ENCODE assay signal across 8 cellular contexts in genomic region chr3:107928084-107928445, GRCh38.
DNase-seq lines count a peak whose midpoint lies in the region; ATAC-seq and TF ChIP-seq lines count a peak whose summit lies in the region.

No MANE protein-coding gene starts in this region.

- peak overlapping the region; percentile 39 to 64 (median 48) for H3K4me3 ChIP-seq in Peyer's patch
- H3K4me3 ChIP-seq in liver (ENCODE audit: low read depth in 1 of 3, low read length in 3 of 3), result peak overlapping the region in 2 of 3 donors; percentile 12 to 42
- peak overlapping the region; percentile 67 to 81 (median 77) for H3K4me3 ChIP-seq in subcutaneous abdominal adipose tissue (ENCODE audit: low read depth in 1 of 5, low read length in 5 of 5)

- H3K36me3 ChIP-seq in Peyer's patch (no peaks in the 10 kb centered on the region), liver (ENCODE audit: control insufficient read depth in 4 of 4, insufficient read depth in 3 of 4, low read depth in 1 of 4, low read length in 3 of 4) (no peaks in the 10 kb centered on the region), subcutaneous abdominal adipose tissue (ENCODE audit: control insufficient read depth in 5 of 5, insufficient read depth in 5 of 5, low read length in 5 of 5) (no peaks in the 10 kb centered on the region)

- TF ChIP-seq CTCF in Peyer's patch (IDR thresholded peaks at IDR 0.05) (no peak), liver (IDR thresholded peaks at IDR 0.05; ENCODE audit: low read depth, low read length, missing input control) (no peak)

- H3K4me1 ChIP-seq in Peyer's patch, result peaks cover 0 to 6% (median 0%) of the 10 kb centered on the region in 4 donors
- H3K4me1 ChIP-seq in liver (ENCODE audit: control insufficient read depth in 4 of 4, insufficient read depth in 4 of 4, low read length in 3 of 4), result peaks cover 0 to 10% (median 5%) of the 10 kb centered on the region in 4 donors
- peaks cover 0 to 16% (median 14%) of the 10 kb centered on the region in 5 donors for H3K4me1 ChIP-seq in subcutaneous abdominal adipose tissue (ENCODE audit: control insufficient read depth in 5 of 5, insufficient read depth in 5 of 5, low read length in 5 of 5)

- no peak for TF ChIP-seq RAD21 in liver (IDR thresholded peaks at IDR 0.05)

- no peak overlapping the region for H3K27ac ChIP-seq in Peyer's patch
- peak overlapping the region; percentile 93 for H3K27ac ChIP-seq in cingulate gyrus (ENCODE audit: low read depth, low read length)
- no peak overlapping the region for H3K27ac ChIP-seq in liver (ENCODE audit: low read depth in 1 of 2, low read length in 2 of 2)
- H3K27ac ChIP-seq in subcutaneous abdominal adipose tissue (ENCODE audit: low read depth, low read length), result no peak overlapping the region

- 9% methylated on average over 8 of the region's 8 CpGs for WGBS in liver

- intact Hi-C loops in Right ventricle myocardium inferior (cut with DNase I), result loop anchor here (5.0 to 10.0 kb wide), 3 partner anchors 253 to 691 kb away; no protein-coding TSS in a partner anchor
- intact Hi-C loops in cardiac septum (cut with DNase I), result loop anchor here (5.0 kb wide), 1 partner anchor 351 kb away; no protein-coding TSS in a partner anchor

- ATAC-seq in Right ventricle myocardium inferior (peak; percentile 30), HG02798 (IDR thresholded peaks at IDR 0.05; ENCODE audit: poor library complexity, unreplicated experiment) (peak; percentile 20)

- H3K27me3 ChIP-seq in Peyer's patch, result no peaks in the 10 kb centered on the region
- H3K27me3 ChIP-seq in liver (ENCODE audit: control insufficient read depth in 4 of 4, insufficient read depth in 4 of 4, low read length in 3 of 4), result peaks cover 0 to 4% (median 2%) of the 10 kb centered on the region in 4 donors
- H3K27me3 ChIP-seq in subcutaneous abdominal adipose tissue (ENCODE audit: control insufficient read depth in 5 of 5, insufficient read depth in 4 of 5, low read length in 5 of 5), result no peaks in the 10 kb centered on the region

- DNase-seq in Right ventricle myocardium inferior (ENCODE audit: missing footprints) (no peak), cardiac septum (ENCODE audit: low spot score) (no peak), Peyer's patch (no peak), NCI-H446 treated with DMSO at 0.1 percent for 48 hours (lab: John Stamatoyannopoulos, UW) (no peak)

- H3K9me3 ChIP-seq in Peyer's patch (no peaks in the 10 kb centered on the region), liver (ENCODE audit: control insufficient read depth in 4 of 4, low read length in 3 of 4) (no peaks in the 10 kb centered on the region), subcutaneous abdominal adipose tissue (ENCODE audit: control insufficient read depth in 5 of 5, low read length in 5 of 5) (peaks cover 0 to 2% (median 0%) of the 10 kb centered on the region in 5 donors)

- H3K9ac ChIP-seq in liver (ENCODE audit: low read depth in 1 of 2, low read length in 2 of 2) (no peak overlapping the region), subcutaneous abdominal adipose tissue (ENCODE audit: low read length in 5 of 5) (peak overlapping the region in 4 of 5 donors; percentile 30 to 63 (median 39))

- no peak for TF ChIP-seq POLR2A in Peyer's patch (IDR thresholded peaks at IDR 0.05)

TF ChIP-seq in liver, 16 proteins besides CTCF, POLR2A, EP300 and RAD21:
- TF ChIP-seq HNF4G (IDR thresholded peaks at IDR 0.05) (no peak), HNF4A (conservative IDR thresholded peaks at IDR 0.05) (no peak), ATF3 (IDR thresholded peaks at IDR 0.05) (no peak), RXRA (IDR thresholded peaks at IDR 0.05) (no peak), YY1 (IDR thresholded peaks at IDR 0.05) (no peak), JUND (IDR thresholded peaks at IDR 0.05) (no peak), REST (IDR thresholded peaks at IDR 0.05) (no peak), NR2F2 (IDR thresholded peaks at IDR 0.05) (no peak), FOXA1 (IDR thresholded peaks at IDR 0.05) (no peak), SP1 (IDR thresholded peaks at IDR 0.05) (no peak), EGR1 (IDR thresholded peaks at IDR 0.05; ENCODE audit: low read depth in 2 of 2) (no peak), FOXA2 (IDR thresholded peaks at IDR 0.05) (no peak), TAF1 (conservative IDR thresholded peaks at IDR 0.05) (no peak)
- TF ChIP-seq, protein P1, sequence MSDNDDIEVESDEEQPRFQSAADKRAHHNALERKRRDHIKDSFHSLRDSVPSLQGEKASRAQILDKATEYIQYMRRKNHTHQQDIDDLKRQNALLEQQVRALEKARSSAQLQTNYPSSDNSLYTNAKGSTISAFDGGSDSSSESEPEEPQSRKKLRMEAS (IDR thresholded peaks at IDR 0.05), result no peak
- TF ChIP-seq, protein P2, sequence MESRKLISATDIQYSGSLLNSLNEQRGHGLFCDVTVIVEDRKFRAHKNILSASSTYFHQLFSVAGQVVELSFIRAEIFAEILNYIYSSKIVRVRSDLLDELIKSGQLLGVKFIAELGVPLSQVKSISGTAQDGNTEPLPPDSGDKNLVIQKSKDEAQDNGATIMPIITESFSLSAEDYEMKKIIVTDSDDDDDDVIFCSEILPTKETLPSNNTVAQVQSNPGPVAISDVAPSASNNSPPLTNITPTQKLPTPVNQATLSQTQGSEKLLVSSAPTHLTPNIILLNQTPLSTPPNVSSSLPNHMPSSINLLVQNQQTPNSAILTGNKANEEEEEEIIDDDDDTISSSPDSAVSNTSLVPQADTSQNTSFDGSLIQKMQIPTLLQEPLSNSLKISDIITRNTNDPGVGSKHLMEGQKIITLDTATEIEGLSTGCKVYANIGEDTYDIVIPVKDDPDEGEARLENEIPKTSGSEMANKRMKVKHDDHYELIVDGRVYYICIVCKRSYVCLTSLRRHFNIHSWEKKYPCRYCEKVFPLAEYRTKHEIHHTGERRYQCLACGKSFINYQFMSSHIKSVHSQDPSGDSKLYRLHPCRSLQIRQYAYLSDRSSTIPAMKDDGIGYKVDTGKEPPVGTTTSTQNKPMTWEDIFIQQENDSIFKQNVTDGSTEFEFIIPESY (IDR thresholded peaks at IDR 0.05), result no peak
TF ChIP-seq in liver: peak in this region for 0.

Comparison
In these comparisons a context has a peak if more than half of its experiments do, and no peak if none do; other contexts are left out.
1. H3K4me3 ChIP-seq: peak in every context shown above with its lines; median percentile 77 in subcutaneous abdominal adipose tissue; 48 in Peyer's patch; 27 in liver.
2. H3K9ac ChIP-seq: peak in subcutaneous abdominal adipose tissue (4 of 5); none in liver (0 of 2).